24 cellular contexts compared by ENCODE assay signal in the genomic region with DNA sequence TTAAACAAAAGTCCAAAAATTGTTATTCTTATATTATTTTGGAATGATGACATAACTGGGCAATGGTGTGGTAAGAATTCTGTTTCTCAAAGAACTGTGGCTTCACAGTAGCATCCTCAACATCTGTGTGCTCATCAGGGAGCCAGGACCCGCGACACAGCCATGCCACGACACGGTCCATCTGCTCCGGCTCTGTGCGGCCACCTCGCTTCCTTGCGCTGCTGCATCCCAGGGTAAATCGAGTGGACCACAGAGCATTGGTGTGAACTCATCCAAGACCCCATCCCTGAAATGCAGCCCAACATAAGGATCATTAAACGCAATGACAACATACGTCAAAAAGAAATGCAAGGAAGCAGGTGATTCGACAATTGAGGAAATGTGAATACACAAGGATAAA. TPM values are rescaled to one million over a fixed set of nuclear protein-coding genes. Genes with fewer than 3 reads are reported as not detected.
DNase-seq lines count a peak whose midpoint lies in the region; ATAC-seq, FAIRE-seq and TF ChIP-seq lines count a peak whose summit lies in the region.
"Had no signal": no experiment of that assay in that cellular context is flagged by ENCODE, and none has a peak within 500 bp of the region (broad histone marks: within the 10 kb centered on the region; RNA-seq: fewer than 3 reads in every experiment).

No MANE protein-coding gene starts in this region.

- no peaks in the 10 kb centered on the region for H3K9me3 ChIP-seq in kidney (ENCODE audit: control insufficient read depth in 1 of 2, low read length in 2 of 2)
- H3K9me3 ChIP-seq: A549; BLaER1 treated with 17β-estradiol and CSF1 and Interleukin-3, amounts not matched to agents 10 nM and 100 nM; Caco-2 had no signal

- ATAC-seq in stimulated activated effector memory CD8-positive, alpha-beta T cell treated with anti-CD3 and anti-CD28 coated beads, Interleukin-12 subunit alpha, Interleukin-12 subunit beta, amount 100 ng/mL, for 72 hours = no peak
- ATAC-seq in GM18873 (IDR thresholded peaks at IDR 0.05; ENCODE audit: low FRiP score, unreplicated experiment) = no peak
- ATAC-seq: A549; CD8-positive, alpha-beta T cell; GM12878 had no signal

- TF ChIP-seq CTCF in KMS-11 (conservative IDR thresholded peaks at IDR 0.05; ENCODE audit: low read depth, low read length) (no peak), kidney (IDR thresholded peaks at IDR 0.05; ENCODE audit: borderline replicate concordance, extremely low read depth, insufficient read depth) (no peak)

- FAIRE-seq in kidney (lab: Jason Lieb, UNC) = no peak
- FAIRE-seq: A549, D721Med, GM12878, GM12892, GM18507, GM19239 had no signal

- H4K20me1 ChIP-seq in KMS-11 (ENCODE audit: insufficient read depth) = no peaks in the 10 kb centered on the region
- H4K20me1 ChIP-seq: BLaER1 treated with 17β-estradiol and CSF1 and Interleukin-3, amounts not matched to agents 10 nM and 100 nM had no signal

- peak overlapping the region; percentile 35 for H3K27ac Mint-ChIP-seq in stimulated activated effector memory CD8-positive, alpha-beta T cell treated with anti-CD3 and anti-CD28 coated beads, Interleukin-12 subunit alpha, Interleukin-12 subunit beta, amount 100 ng/mL, for 72 hours
- H3K27ac Mint-ChIP-seq: B cell; CD4-positive, alpha-beta T cell; CD8-positive, alpha-beta T cell had no signal

- no peak overlapping the region for H2AFZ ChIP-seq in KMS-11 (ENCODE audit: low read depth)

- peaks cover 54% of the 10 kb centered on the region for H3K4me1 Mint-ChIP-seq in stimulated activated effector memory CD8-positive, alpha-beta T cell treated with anti-CD3 and anti-CD28 coated beads, Interleukin-12 subunit alpha, Interleukin-12 subunit beta, amount 100 ng/mL, for 72 hours

- peak; percentile 43 for DNase-seq in kidney
- DNase-seq in stimulated activated effector memory CD8-positive, alpha-beta T cell treated with anti-CD3 and anti-CD28 coated beads, Interleukin-12 subunit alpha, Interleukin-12 subunit beta, amount 100 ng/mL, for 72 hours (ENCODE audit: low spot score in 2 of 2) = no peak
- no peak for DNase-seq in HT-29 (ENCODE audit: low spot score)
- DNase-seq: AML-193; Caco-2; Calu3; CD4-positive, alpha-beta T cell; CD8-positive, alpha-beta T cell; DMS79; DND-41; EL; GDM1 had no signal

- H3K4me3 Mint-ChIP-seq in stimulated activated effector memory CD8-positive, alpha-beta T cell treated with anti-CD3 and anti-CD28 coated beads, Interleukin-12 subunit alpha, Interleukin-12 subunit beta, amount 100 ng/mL, for 72 hours = no peak overlapping the region
- H3K4me3 Mint-ChIP-seq: B cell; CD4-positive, alpha-beta T cell; CD8-positive, alpha-beta T cell had no signal

- H3K79me2 ChIP-seq in KMS-11 (ENCODE audit: insufficient read depth, low read depth) = peaks cover 83% of the 10 kb centered on the region

- H3K36me3 Mint-ChIP-seq in stimulated activated effector memory CD8-positive, alpha-beta T cell treated with anti-CD3 and anti-CD28 coated beads, Interleukin-12 subunit alpha, Interleukin-12 subunit beta, amount 100 ng/mL, for 72 hours = peaks cover 17% of the 10 kb centered on the region
- H3K36me3 Mint-ChIP-seq: CD8-positive, alpha-beta T cell had no signal

- H3K9me3 Mint-ChIP-seq in stimulated activated effector memory CD8-positive, alpha-beta T cell treated with anti-CD3 and anti-CD28 coated beads, Interleukin-12 subunit alpha, Interleukin-12 subunit beta, amount 100 ng/mL, for 72 hours = no peaks in the 10 kb centered on the region
- H3K9me3 Mint-ChIP-seq: CD4-positive, alpha-beta T cell; CD8-positive, alpha-beta T cell had no signal

- intact Hi-C loops in kidney (cut with DNase I) = no loop called here

- H3K4me3 ChIP-seq in KMS-11 (IDR thresholded peaks at IDR 0.05; ENCODE audit: insufficient read depth, low read depth, low read length) (no peak overlapping the region), kidney (ENCODE audit: low read length in 2 of 2) (no peak overlapping the region)
- H3K4me3 ChIP-seq: A549; BLaER1 treated with 17β-estradiol and CSF1 and Interleukin-3, amounts not matched to agents 10 nM and 100 nM; GM12878 had no signal

- no peak overlapping the region; the same call in 1 of the 2 replicates for H3K4me2 ChIP-seq in KMS-11
- H3K4me2 ChIP-seq: A549 had no signal

- H3K36me3 ChIP-seq in KMS-11 (ENCODE audit: insufficient read depth) (no peaks in the 10 kb centered on the region; the same call in 1 of the 2 replicates), kidney (ENCODE audit: control insufficient read depth in 1 of 2, insufficient read depth in 2 of 2, low read length in 2 of 2) (no peaks in the 10 kb centered on the region)
- H3K36me3 ChIP-seq: BLaER1 treated with 17β-estradiol and CSF1 and Interleukin-3, amounts not matched to agents 10 nM and 100 nM had no signal

- H3K27me3 ChIP-seq in KMS-11 (ENCODE audit: insufficient read depth, low read depth) = no peaks in the 10 kb centered on the region

- peaks cover 78% of the 10 kb centered on the region for H3K4me1 ChIP-seq in KMS-11 (ENCODE audit: low read depth, poor library complexity, severe bottlenecking)
- no peaks in the 10 kb centered on the region for H3K4me1 ChIP-seq in kidney (ENCODE audit: control insufficient read depth in 1 of 2, insufficient read depth in 1 of 2, low read depth in 1 of 2, low read length in 2 of 2)
- H3K4me1 ChIP-seq: Caco-2 had no signal

- peak overlapping the region; percentile 20; the same call in 1 of the 2 replicates for H3K27ac ChIP-seq in KMS-11
- H3K27ac ChIP-seq in kidney (ENCODE audit: low read depth in 2 of 2, low read length in 2 of 2) = no peak overlapping the region
- H3K27ac ChIP-seq: 22Rv1; A549; BLaER1 treated with 17β-estradiol and CSF1 and Interleukin-3, amounts not matched to agents 10 nM and 100 nM; C4-2B had no signal

- no peak overlapping the region for H3K9ac ChIP-seq in KMS-11
- H3K9ac ChIP-seq in kidney (ENCODE audit: low read length in 2 of 2) = no peak overlapping the region
- H3K9ac ChIP-seq: BLaER1 treated with 17β-estradiol and CSF1 and Interleukin-3, amounts not matched to agents 10 nM and 100 nM had no signal

RNA-seq across cellular contexts. Expression of a gene that starts 15.3 kb away (rescaled TPM):
- total RNA-seq in kidney = 14.8 TPM
- polyA plus RNA-seq in kidney (ENCODE audit: insufficient read depth, low read depth, low replicate concordance) = 4.4 TPM
- 0.61 and 0.78 TPM in 2 replicates for total RNA-seq in HT-29 (2014; rRNA removed; shearing (Covaris generic))
